Comparison of ENCODE assay signal across 15 cellular contexts in the genomic region with DNA sequence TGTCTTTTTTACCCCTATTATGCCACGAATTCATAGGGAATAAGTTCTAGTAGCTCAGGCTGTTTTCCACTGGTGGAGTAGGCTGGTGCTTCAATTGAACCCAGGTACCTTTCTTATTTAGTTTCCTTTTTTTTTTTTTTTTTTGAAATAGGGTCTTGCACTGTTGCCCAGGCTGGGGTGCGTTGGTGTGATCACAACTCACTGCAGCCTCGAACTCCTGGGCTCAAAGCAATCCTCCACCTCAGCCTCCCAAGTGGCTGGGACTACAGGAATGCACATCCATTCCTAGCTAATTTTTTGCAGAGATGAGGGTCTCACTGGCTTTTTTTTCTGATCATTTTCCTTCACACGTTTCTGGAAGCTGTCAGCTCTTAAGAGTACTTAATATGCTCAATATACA. TPM values are rescaled to one million over a fixed set of nuclear protein-coding genes. Genes with fewer than 3 reads are reported as not detected.
DNase-seq lines count a peak whose midpoint lies in the region; ATAC-seq and TF ChIP-seq lines count a peak whose summit lies in the region.
"Had no signal": no experiment of that assay in that cellular context is flagged by ENCODE, and none has a peak within 500 bp of the region (broad histone marks: within the 10 kb centered on the region; RNA-seq: fewer than 3 reads in every experiment).

No MANE protein-coding gene starts in this region.

- H3K36me3 Mint-ChIP-seq in activated T-cell treated with anti-CD3 and anti-CD28 coated beads, Interleukin-2, amount 50 U/mL, for 72 hours (ENCODE audit: insufficient read depth in 2 of 2): peaks cover 15 to 23% of the 10 kb centered on the region in 2 donors
- H3K36me3 Mint-ChIP-seq in activated T-cell treated with anti-CD3 and anti-CD28 coated beads, Interleukin-2, amount 50 U/mL, for 4 hours (ENCODE audit: insufficient read depth): peaks cover 9% of the 10 kb centered on the region
- peaks cover 46% of the 10 kb centered on the region for H3K36me3 Mint-ChIP-seq in CD4-positive, alpha-beta T cell (ENCODE audit: low read depth)
- peaks cover 6% of the 10 kb centered on the region for H3K36me3 Mint-ChIP-seq in T-helper 17 cell (ENCODE audit: low read depth)

- no peaks in the 10 kb centered on the region for H3K27me3 Mint-ChIP-seq in activated T-cell treated with anti-CD3 and anti-CD28 coated beads, Interleukin-2, amount 50 U/mL, for 72 hours (ENCODE audit: low read depth)
- H3K27me3 Mint-ChIP-seq in activated T-cell treated with anti-CD3 and anti-CD28 coated beads, Interleukin-2, amount 50 U/mL, for 4 hours (ENCODE audit: low read depth): no peaks in the 10 kb centered on the region
- H3K27me3 Mint-ChIP-seq in CD4-positive, alpha-beta T cell: no peaks in the 10 kb centered on the region
- H3K27me3 Mint-ChIP-seq in T-helper 17 cell: no peaks in the 10 kb centered on the region
- H3K27me3 Mint-ChIP-seq: IgD-negative memory B cell had no signal

- no peak overlapping the region for H3K27ac ChIP-seq in CD4-positive, alpha-beta T cell (ENCODE audit: low read depth, low read length)
- H3K27ac ChIP-seq in caudate nucleus (ENCODE audit: low read depth, low read length): no peak overlapping the region

- CTCF ChIA-PET in CD4-positive, alpha-beta T cell (lab: Charles Lee): interaction anchor here (0.8 to 1.0 kb wide), 2 partner anchors 32 to 50 kb away, joined by 4 read pairs; no protein-coding TSS in a partner anchor

- H3K27ac Mint-ChIP-seq in activated T-cell treated with anti-CD3 and anti-CD28 coated beads, Interleukin-2, amount 50 U/mL, for 72 hours: peak overlapping the region; percentile 72
- H3K27ac Mint-ChIP-seq in CD4-positive, alpha-beta T cell: peak overlapping the region; percentile 98
- peak overlapping the region; percentile 99 for H3K27ac Mint-ChIP-seq in T-helper 17 cell

- TF ChIP-seq CTCF in CD4-positive, alpha-beta T cell (IDR thresholded peaks at IDR 0.05): no peak

- POLR2A ChIA-PET in CD4-positive, alpha-beta T cell (lab: Charles Lee): interaction anchor here (0.6 to 4.3 kb wide), 4 partner anchors 9 to 101 kb away, joined by 3 to 34 read pairs (median 14); no protein-coding TSS in a partner anchor

- H3K4me1 Mint-ChIP-seq in activated T-cell treated with anti-CD3 and anti-CD28 coated beads, Interleukin-2, amount 50 U/mL, for 72 hours (ENCODE audit: low read depth): peaks cover 68% of the 10 kb centered on the region
- peaks cover 49% of the 10 kb centered on the region for H3K4me1 Mint-ChIP-seq in activated T-cell treated with anti-CD3 and anti-CD28 coated beads, Interleukin-2, amount 50 U/mL, for 4 hours (ENCODE audit: low read depth)
- H3K4me1 Mint-ChIP-seq in CD4-positive, alpha-beta T cell (ENCODE audit: low read depth): peaks cover 65% of the 10 kb centered on the region
- H3K4me1 Mint-ChIP-seq in T-helper 17 cell: peaks cover 47% of the 10 kb centered on the region

- peak overlapping the region; percentile 86 to 87 for H3K4me3 Mint-ChIP-seq in activated T-cell treated with anti-CD3 and anti-CD28 coated beads, Interleukin-2, amount 50 U/mL, for 72 hours
- H3K4me3 Mint-ChIP-seq in activated T-cell treated with anti-CD3 and anti-CD28 coated beads, Interleukin-2, amount 50 U/mL, for 4 hours: no peak overlapping the region
- H3K4me3 Mint-ChIP-seq in CD4-positive, alpha-beta T cell: peak overlapping the region; percentile 91
- peak overlapping the region; percentile 97 for H3K4me3 Mint-ChIP-seq in T-helper 17 cell

- H3K9me3 Mint-ChIP-seq in activated T-cell treated with anti-CD3 and anti-CD28 coated beads, Interleukin-2, amount 50 U/mL, for 72 hours: no peaks in the 10 kb centered on the region
- no peaks in the 10 kb centered on the region for H3K9me3 Mint-ChIP-seq in activated T-cell treated with anti-CD3 and anti-CD28 coated beads, Interleukin-2, amount 50 U/mL, for 4 hours
- no peaks in the 10 kb centered on the region for H3K9me3 Mint-ChIP-seq in CD4-positive, alpha-beta T cell
- H3K9me3 Mint-ChIP-seq: IgD-negative memory B cell had no signal

- DNase-seq in activated T-cell treated with anti-CD3 and anti-CD28 coated beads, Interleukin-2, amount 50 U/mL, for 72 hours: no peak
- no peak for DNase-seq in activated T-cell treated with anti-CD3 and anti-CD28 coated beads, Interleukin-2, amount 50 U/mL, for 4 hours
- DNase-seq in CD4-positive, alpha-beta T cell: no peak
- DNase-seq in T-helper 17 cell (no peak), islet precursor cell (peak; percentile 8), HUDEP-2 (lab: John Stamatoyannopoulos, UW; ENCODE audit: unreplicated experiment in 76 of 76) (no peak), caudate nucleus (lab: John Stamatoyannopoulos, UW) (no peak), amniotic stem cell (lab: John Stamatoyannopoulos, UW) (no peak)
- DNase-seq: AML-193, H7, NCI-H1417 treated with DMSO at 0.1 percent for 48 hours, NCI-H2029, NCI-H2171 treated with DMSO at 0.1 percent for 48 hours, NCI-H82 had no signal

- H3K27me3 ChIP-seq in CD4-positive, alpha-beta T cell (ENCODE audit: control insufficient read depth, insufficient read depth, low read length): no peaks in the 10 kb centered on the region

- intact Hi-C loops in CD4-positive, alpha-beta T cell (cut with DNase I, micrococcal nuclease): loop anchor here (5.0 kb wide), 2 partner anchors 113 to 257 kb away; partner anchors contain the start of gene BORCS5 (in 2 of the 2)

- ATAC-seq in activated T-cell treated with anti-CD3 and anti-CD28 coated beads, Interleukin-2, amount 50 U/mL, for 72 hours (replicated peaks in 1 of 2): no peak
- ATAC-seq in activated T-cell treated with anti-CD3 and anti-CD28 coated beads, Interleukin-2, amount 50 U/mL, for 4 hours: no peak
- ATAC-seq in CD4-positive, alpha-beta T cell (ENCODE audit: poor library complexity): no peak
- ATAC-seq in T-helper 17 cell: no peak

- no peaks in the 10 kb centered on the region for H3K9me3 ChIP-seq in CD4-positive, alpha-beta T cell (ENCODE audit: control insufficient read depth, low read length)
- no peaks in the 10 kb centered on the region for H3K9me3 ChIP-seq in T-helper 17 cell (ENCODE audit: control insufficient read depth, low read length, poor library complexity, severe bottlenecking)

RNA-seq across cellular contexts. Expression of gene CREBL2, which starts 2.7 kb away (rescaled TPM):
- 10 to 100 TPM; 27.7 to 32.7 TPM for total RNA-seq in activated T-cell treated with anti-CD3 and anti-CD28 coated beads, Interleukin-2, amount 50 U/mL, for 72 hours
- 10 to 100 TPM; 14.4 to 16.9 (median 14.8) TPM for total RNA-seq in activated T-cell treated with anti-CD3 and anti-CD28 coated beads, Interleukin-2, amount 50 U/mL, for 4 hours
- total RNA-seq in CD4-positive, alpha-beta T cell: 10 to 100 TPM in 1 of 2 experiments, 1 to 10 TPM in 1; 9.5 to 12.6 TPM
- total RNA-seq in T-helper 17 cell: 10 to 100 TPM; 25.6 to 37.2 TPM

RNA-seq across cellular contexts. Expression of gene DUSP16, which starts 51.7 kb away (rescaled TPM):
- total RNA-seq in activated T-cell treated with anti-CD3 and anti-CD28 coated beads, Interleukin-2, amount 50 U/mL, for 72 hours: 100 to 1,000 TPM; 105 to 129 TPM
- 10 to 100 TPM; 24.0 to 40.8 (median 34.9) TPM for total RNA-seq in activated T-cell treated with anti-CD3 and anti-CD28 coated beads, Interleukin-2, amount 50 U/mL, for 4 hours
- 10 to 100 TPM; 33.3 to 35.6 TPM for total RNA-seq in CD4-positive, alpha-beta T cell
- 10 to 100 TPM; 81.1 to 94.8 TPM for total RNA-seq in T-helper 17 cell
